In genomic region chr15:69893863-69894262, GRCh38 we compare ENCODE assay signal across 10 cellular contexts.
DNase-seq lines count a peak whose midpoint lies in the region; ATAC-seq and TF ChIP-seq lines count a peak whose summit lies in the region.
"Had no signal": no experiment of that assay in that cellular context is flagged by ENCODE, and none has a peak within 500 bp of the region (broad histone marks: within the 10 kb centered on the region; RNA-seq: fewer than 3 reads in every experiment).

No MANE protein-coding gene starts in this region.

- H3K9me3 Mint-ChIP-seq in neural crest cell, result peaks cover 5% of the 10 kb centered on the region
- H3K9me3 Mint-ChIP-seq in stimulated activated effector memory CD8-positive, alpha-beta T cell treated with anti-CD3 and anti-CD28 coated beads, Interleukin-12 subunit alpha, Interleukin-12 subunit beta, amount 100 ng/mL, for 72 hours, result no peaks in the 10 kb centered on the region

- peaks cover 0 to 10% (median 5%) of the 10 kb centered on the region in 10 experiments; a peak in 5 of 20 replicates for H3K4me1 ChIP-seq in BLaER1 treated with 17β-estradiol and CSF1 and Interleukin-3, amounts not matched to agents 10 nM and 100 nM
- no peaks in the 10 kb centered on the region for H3K4me1 ChIP-seq in PC-3 (ENCODE audit: insufficient read depth, low read length)

- POLR2A ChIA-PET in PC-3 (lab: Charles Lee; ENCODE audit: unreplicated experiment), result no interaction called here

- no peak overlapping the region for H3K9ac ChIP-seq in BLaER1 treated with 17β-estradiol and CSF1 and Interleukin-3, amounts not matched to agents 10 nM and 100 nM
- H3K9ac ChIP-seq in PC-3 (ENCODE audit: low read length), result no peak overlapping the region

- H3K27me3 Mint-ChIP-seq in neural crest cell (ENCODE audit: low read depth) (peaks cover 62% of the 10 kb centered on the region), T-helper 17 cell (peaks cover 13% of the 10 kb centered on the region)

- no peak for TF ChIP-seq POLR2A in NB4 (IDR thresholded peaks at IDR 0.05; ENCODE audit: extremely low read depth, insufficient read length)

- DNase-seq in NB4 (ENCODE audit: low read depth), result peak; percentile 9
- peak; percentile 30 for DNase-seq in fibroblast of peridontal ligament (ENCODE audit: extremely low read depth)
- DNase-seq in neural crest cell (ENCODE audit: low read depth, low spot score), result peak; percentile 46
- no peak for DNase-seq in stimulated activated effector memory CD8-positive, alpha-beta T cell treated with anti-CD3 and anti-CD28 coated beads, Interleukin-12 subunit alpha, Interleukin-12 subunit beta, amount 100 ng/mL, for 72 hours (ENCODE audit: low spot score in 2 of 2)
- DNase-seq in PC-3, result no peak
- no peak for DNase-seq in GM20000 (ENCODE audit: low spot score)
- DNase-seq in T-helper 17 cell, result no peak

- CTCF ChIA-PET in PC-3 (lab: Charles Lee), result no interaction called here

- H3K4me2 ChIP-seq in BLaER1 treated with 17β-estradiol and CSF1 and Interleukin-3, amounts not matched to agents 10 nM and 100 nM, result peak overlapping the region in 7 of 11 experiments; percentile 1 to 36 (median 15); a peak in 9 of 22 replicates
- no peak overlapping the region for H3K4me2 ChIP-seq in PC-3 (ENCODE audit: low read length)

- no peak for ATAC-seq in stimulated activated effector memory CD8-positive, alpha-beta T cell treated with anti-CD3 and anti-CD28 coated beads, Interleukin-12 subunit alpha, Interleukin-12 subunit beta, amount 100 ng/mL, for 72 hours
- ATAC-seq in PC-3 (no peak), T-helper 17 cell (no peak)
- ATAC-seq: HCT116 had no signal

- H3K27me3 ChIP-seq in BLaER1 treated with 17β-estradiol and CSF1 and Interleukin-3, amounts not matched to agents 10 nM and 100 nM, result no peaks in the 10 kb centered on the region
- peaks cover 78% of the 10 kb centered on the region for H3K27me3 ChIP-seq in PC-3 (ENCODE audit: low read length)

- no peaks in the 10 kb centered on the region for H3F3A ChIP-seq in PC-3 (ENCODE audit: low read length, unreplicated experiment)

- H3K79me2 ChIP-seq in PC-3 (ENCODE audit: low read length), result no peaks in the 10 kb centered on the region

- H3K4me3 Mint-ChIP-seq in neural crest cell, result no peak overlapping the region
- no peak overlapping the region for H3K4me3 Mint-ChIP-seq in stimulated activated effector memory CD8-positive, alpha-beta T cell treated with anti-CD3 and anti-CD28 coated beads, Interleukin-12 subunit alpha, Interleukin-12 subunit beta, amount 100 ng/mL, for 72 hours
- H3K4me3 Mint-ChIP-seq in T-helper 17 cell, result no peak overlapping the region
- H3K4me3 Mint-ChIP-seq: memory B cell had no signal

- peaks cover 0 to 15% (median 9%) of the 10 kb centered on the region in 11 experiments; a peak in 10 of 22 replicates for H3K9me3 ChIP-seq in BLaER1 treated with 17β-estradiol and CSF1 and Interleukin-3, amounts not matched to agents 10 nM and 100 nM (replicated peaks in 1 of 11)
- no peaks in the 10 kb centered on the region for H3K9me3 ChIP-seq in PC-3 (ENCODE audit: low read length)
- H3K9me3 ChIP-seq in T-helper 17 cell (ENCODE audit: control insufficient read depth, low read length, poor library complexity, severe bottlenecking), result no peaks in the 10 kb centered on the region

- H2AFZ ChIP-seq in PC-3 (ENCODE audit: low read length), result no peak overlapping the region

- H3K9me2 ChIP-seq in PC-3 (replicated peaks; ENCODE audit: low read length), result no peaks in the 10 kb centered on the region

- no peaks in the 10 kb centered on the region for H4K20me1 ChIP-seq in BLaER1 treated with 17β-estradiol and CSF1 and Interleukin-3, amounts not matched to agents 10 nM and 100 nM
- no peaks in the 10 kb centered on the region for H4K20me1 ChIP-seq in PC-3 (ENCODE audit: low read length)

- H3K4me3 ChIP-seq in BLaER1 treated with 17β-estradiol and CSF1 and Interleukin-3, amounts not matched to agents 10 nM and 100 nM, result no peak overlapping the region
- H3K4me3 ChIP-seq in NB4 (ENCODE audit: low read depth, low read length), result no peak overlapping the region
- no peak overlapping the region for H3K4me3 ChIP-seq in PC-3 (ENCODE audit: low read length)

- H3K4me1 Mint-ChIP-seq in neural crest cell (peaks cover 22% of the 10 kb centered on the region), T-helper 17 cell (no peaks in the 10 kb centered on the region)
- no peaks in the 10 kb centered on the region for H3K4me1 Mint-ChIP-seq in stimulated activated effector memory CD8-positive, alpha-beta T cell treated with anti-CD3 and anti-CD28 coated beads, Interleukin-12 subunit alpha, Interleukin-12 subunit beta, amount 100 ng/mL, for 72 hours

- no peaks in the 10 kb centered on the region for H3K36me3 ChIP-seq in BLaER1 treated with 17β-estradiol and CSF1 and Interleukin-3, amounts not matched to agents 10 nM and 100 nM
- H3K36me3 ChIP-seq in PC-3 (ENCODE audit: low read depth, low read length), result no peaks in the 10 kb centered on the region

- no peak overlapping the region for H3K27ac Mint-ChIP-seq in neural crest cell (ENCODE audit: unreplicated experiment)
- H3K27ac Mint-ChIP-seq in stimulated activated effector memory CD8-positive, alpha-beta T cell treated with anti-CD3 and anti-CD28 coated beads, Interleukin-12 subunit alpha, Interleukin-12 subunit beta, amount 100 ng/mL, for 72 hours, result no peak overlapping the region
- no peak overlapping the region for H3K27ac Mint-ChIP-seq in T-helper 17 cell
- H3K27ac Mint-ChIP-seq: memory B cell had no signal

- no peak for TF ChIP-seq CTCF in NB4 (IDR thresholded peaks at IDR 0.05; ENCODE audit: low read depth, low read length)
- no peak for TF ChIP-seq CTCF in neural crest cell (conservative IDR thresholded peaks at IDR 0.05)
- no peak for TF ChIP-seq CTCF in PC-3 (conservative IDR thresholded peaks at IDR 0.05; ENCODE audit: low read depth, low read length)
- no peak for TF ChIP-seq CTCF in GM20000 (IDR thresholded peaks at IDR 0.05; ENCODE audit: extremely low read depth, missing control alignments)

- H3K36me3 Mint-ChIP-seq in neural crest cell (ENCODE audit: low read depth) (no peaks in the 10 kb centered on the region), T-helper 17 cell (ENCODE audit: low read depth) (no peaks in the 10 kb centered on the region)
- H3K36me3 Mint-ChIP-seq in stimulated activated effector memory CD8-positive, alpha-beta T cell treated with anti-CD3 and anti-CD28 coated beads, Interleukin-12 subunit alpha, Interleukin-12 subunit beta, amount 100 ng/mL, for 72 hours, result no peaks in the 10 kb centered on the region
- H3K36me3 Mint-ChIP-seq: memory B cell had no signal

- H3K27ac ChIP-seq in BLaER1 treated with 17β-estradiol and CSF1 and Interleukin-3, amounts not matched to agents 10 nM and 100 nM, result no peak overlapping the region
- no peak overlapping the region for H3K27ac ChIP-seq in PC-3 (ENCODE audit: low read length)

- no TSS peak for BruUV-seq in PC-3 (replicated peaks; lab: Mats Ljungman, UMichigan)

- intact Hi-C loops in PC-3 (cut with micrococcal nuclease), result no loop called here

Comparison
In these comparisons a context has a peak if more than half of its experiments do, and no peak if none do; other contexts are left out.
1. DNase-seq: peak in NB4 (single experiment), fibroblast of peridontal ligament (single experiment) and neural crest cell (single experiment); none in stimulated activated effector memory CD8-positive, alpha-beta T cell treated with anti-CD3 and anti-CD28 coated beads, Interleukin-12 subunit alpha, Interleukin-12 subunit beta, amount 100 ng/mL, for 72 hours (0 of 2), PC-3 (single experiment), GM20000 (single experiment) and T-helper 17 cell (0 of 3).